In the genomic region with DNA sequence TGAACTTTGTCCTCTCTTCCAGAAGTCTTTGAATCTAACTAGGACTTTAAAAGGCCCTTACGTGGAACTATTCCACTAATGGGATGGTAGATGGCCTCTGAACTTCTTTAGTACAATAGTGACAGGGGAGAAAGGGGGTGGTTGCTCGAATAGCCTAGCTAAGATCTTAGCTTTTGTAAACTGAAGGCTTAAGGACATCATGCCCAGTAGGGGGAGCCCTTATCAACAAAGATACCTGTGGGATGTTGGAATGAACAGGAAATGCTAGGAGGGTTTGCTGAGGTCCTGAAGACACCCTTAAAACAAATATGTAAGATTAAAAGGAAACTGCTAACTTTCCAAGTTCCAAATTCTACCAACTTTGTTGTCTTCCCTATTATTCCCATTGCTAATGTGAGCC, we compare ENCODE assay signal across 1 cellular context.
TF ChIP-seq lines count a peak whose summit lies in the region.

No MANE protein-coding gene starts in this region.

TF ChIP-seq in K562, 482 proteins besides CTCF, POLR2A, EP300 and RAD21:
- TF ChIP-seq, protein P1, sequence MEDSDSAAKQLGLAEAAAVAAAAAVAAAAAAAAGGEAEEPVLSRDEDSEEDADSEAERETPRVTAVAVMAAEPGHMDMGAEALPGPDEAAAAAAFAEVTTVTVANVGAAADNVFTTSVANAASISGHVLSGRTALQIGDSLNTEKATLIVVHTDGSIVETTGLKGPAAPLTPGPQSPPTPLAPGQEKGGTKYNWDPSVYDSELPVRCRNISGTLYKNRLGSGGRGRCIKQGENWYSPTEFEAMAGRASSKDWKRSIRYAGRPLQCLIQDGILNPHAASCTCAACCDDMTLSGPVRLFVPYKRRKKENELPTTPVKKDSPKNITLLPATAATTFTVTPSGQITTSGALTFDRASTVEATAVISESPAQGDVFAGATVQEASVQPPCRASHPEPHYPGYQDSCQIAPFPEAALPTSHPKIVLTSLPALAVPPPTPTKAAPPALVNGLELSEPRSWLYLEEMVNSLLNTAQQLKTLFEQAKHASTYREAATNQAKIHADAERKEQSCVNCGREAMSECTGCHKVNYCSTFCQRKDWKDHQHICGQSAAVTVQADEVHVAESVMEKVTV (CRISPR knock-in tag; IDR thresholded peaks at IDR 0.05) = peak; percentile 49; the same call in 1 of the 2 replicates
- TF ChIP-seq JUND (IDR thresholded peaks at IDR 0.05; ENCODE audit: borderline replicate concordance, low read depth, low read length) (0 out of 2 replicates have a peak, but pooled peaks have one; percentile 2), JUND (tag; IDR thresholded peaks at IDR 0.05; ENCODE audit: borderline replicate concordance, low read depth, low read length) (no peak), RB1 (IDR thresholded peaks at IDR 0.05; ENCODE audit: low read depth) (0 out of 2 replicates have a peak, but pooled peaks have one; percentile 21), RBFOX2 (IDR thresholded peaks at IDR 0.05; ENCODE audit: low read depth, low read length) (no peak), SMARCE1 (IDR thresholded peaks at IDR 0.05) (no peak), POLR2G (IDR thresholded peaks at IDR 0.05; ENCODE audit: low read depth, low read length) (no peak), SMC3 (conservative IDR thresholded peaks at IDR 0.05; ENCODE audit: insufficient read depth, low read depth, low read length) (peak; percentile 49), ETV5 (CRISPR knock-in tag; IDR thresholded peaks at IDR 0.05; ENCODE audit: low read depth) (no peak)
- TF ChIP-seq, protein P2, sequence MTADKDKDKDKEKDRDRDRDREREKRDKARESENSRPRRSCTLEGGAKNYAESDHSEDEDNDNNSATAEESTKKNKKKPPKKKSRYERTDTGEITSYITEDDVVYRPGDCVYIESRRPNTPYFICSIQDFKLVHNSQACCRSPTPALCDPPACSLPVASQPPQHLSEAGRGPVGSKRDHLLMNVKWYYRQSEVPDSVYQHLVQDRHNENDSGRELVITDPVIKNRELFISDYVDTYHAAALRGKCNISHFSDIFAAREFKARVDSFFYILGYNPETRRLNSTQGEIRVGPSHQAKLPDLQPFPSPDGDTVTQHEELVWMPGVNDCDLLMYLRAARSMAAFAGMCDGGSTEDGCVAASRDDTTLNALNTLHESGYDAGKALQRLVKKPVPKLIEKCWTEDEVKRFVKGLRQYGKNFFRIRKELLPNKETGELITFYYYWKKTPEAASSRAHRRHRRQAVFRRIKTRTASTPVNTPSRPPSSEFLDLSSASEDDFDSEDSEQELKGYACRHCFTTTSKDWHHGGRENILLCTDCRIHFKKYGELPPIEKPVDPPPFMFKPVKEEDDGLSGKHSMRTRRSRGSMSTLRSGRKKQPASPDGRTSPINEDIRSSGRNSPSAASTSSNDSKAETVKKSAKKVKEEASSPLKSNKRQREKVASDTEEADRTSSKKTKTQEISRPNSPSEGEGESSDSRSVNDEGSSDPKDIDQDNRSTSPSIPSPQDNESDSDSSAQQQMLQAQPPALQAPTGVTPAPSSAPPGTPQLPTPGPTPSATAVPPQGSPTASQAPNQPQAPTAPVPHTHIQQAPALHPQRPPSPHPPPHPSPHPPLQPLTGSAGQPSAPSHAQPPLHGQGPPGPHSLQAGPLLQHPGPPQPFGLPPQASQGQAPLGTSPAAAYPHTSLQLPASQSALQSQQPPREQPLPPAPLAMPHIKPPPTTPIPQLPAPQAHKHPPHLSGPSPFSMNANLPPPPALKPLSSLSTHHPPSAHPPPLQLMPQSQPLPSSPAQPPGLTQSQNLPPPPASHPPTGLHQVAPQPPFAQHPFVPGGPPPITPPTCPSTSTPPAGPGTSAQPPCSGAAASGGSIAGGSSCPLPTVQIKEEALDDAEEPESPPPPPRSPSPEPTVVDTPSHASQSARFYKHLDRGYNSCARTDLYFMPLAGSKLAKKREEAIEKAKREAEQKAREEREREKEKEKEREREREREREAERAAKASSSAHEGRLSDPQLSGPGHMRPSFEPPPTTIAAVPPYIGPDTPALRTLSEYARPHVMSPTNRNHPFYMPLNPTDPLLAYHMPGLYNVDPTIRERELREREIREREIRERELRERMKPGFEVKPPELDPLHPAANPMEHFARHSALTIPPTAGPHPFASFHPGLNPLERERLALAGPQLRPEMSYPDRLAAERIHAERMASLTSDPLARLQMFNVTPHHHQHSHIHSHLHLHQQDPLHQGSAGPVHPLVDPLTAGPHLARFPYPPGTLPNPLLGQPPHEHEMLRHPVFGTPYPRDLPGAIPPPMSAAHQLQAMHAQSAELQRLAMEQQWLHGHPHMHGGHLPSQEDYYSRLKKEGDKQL (CRISPR knock-in tag; IDR thresholded peaks at IDR 0.05; ENCODE audit: borderline replicate concordance) = no peak
